In genomic region chr2:66432801-66433694, GRCh38 we compare ENCODE assay signal across 8 cellular contexts. TPM values are rescaled to one million over a fixed set of nuclear protein-coding genes. Genes with fewer than 3 reads are reported as not detected.
DNase-seq lines count a peak whose midpoint lies in the region; ATAC-seq and TF ChIP-seq lines count a peak whose summit lies in the region.

No MANE protein-coding gene starts in this region.

- no peaks in the 10 kb centered on the region for H3K4me1 ChIP-seq in SJCRH30
- peaks cover 0 to 8% (median 5%) of the 10 kb centered on the region in 3 donors for H3K4me1 ChIP-seq in skeletal muscle tissue (ENCODE audit: control insufficient read depth in 3 of 3, insufficient read depth in 3 of 3, low read length in 3 of 3)

- H3K27me3 ChIP-seq in SJCRH30 (no peaks in the 10 kb centered on the region), dorsolateral prefrontal cortex (peaks cover 0 to 31% (median 9%) of the 10 kb centered on the region in 45 donors), skeletal muscle tissue (ENCODE audit: control insufficient read depth in 3 of 3, insufficient read depth in 3 of 3, low read length in 3 of 3) (peaks cover 0 to 4% (median 0%) of the 10 kb centered on the region in 3 donors)

- H3K36me3 ChIP-seq in SJCRH30 = no peaks in the 10 kb centered on the region
- H3K36me3 ChIP-seq in skeletal muscle tissue (ENCODE audit: control insufficient read depth in 3 of 3, insufficient read depth in 3 of 3, low read length in 3 of 3) = peaks cover 0 to under 1% (median 0%) of the 10 kb centered on the region in 3 donors

- H3K4me3 ChIP-seq in SJCRH30 (peak overlapping the region; percentile 74), dorsolateral prefrontal cortex (peak overlapping the region; percentile 53 to 93 (median 77)), skeletal muscle tissue (ENCODE audit: low read length in 3 of 3) (peak overlapping the region; percentile 77 to 96 (median 91))

- intact Hi-C loops in dorsolateral prefrontal cortex (cut with DNase I) = loop anchor here (5.0 to 10.0 kb wide), 5 partner anchors 64 to 1602 kb away; partner anchors contain the start of gene SPRED2 (in 1 of the 2)

- peak overlapping the region; percentile 65 for H3K27ac ChIP-seq in SJCRH30
- peak overlapping the region; percentile 51 to 97 (median 91) for H3K27ac ChIP-seq in dorsolateral prefrontal cortex
- peak overlapping the region; percentile 93 for H3K27ac ChIP-seq in skeletal muscle tissue (ENCODE audit: low read depth, low read length)

- ATAC-seq in HG03354 (IDR thresholded peaks at IDR 0.05; ENCODE audit: poor library complexity, severe bottlenecking, unreplicated experiment) (no peak), HG02885 (IDR thresholded peaks at IDR 0.05; ENCODE audit: poor library complexity, unreplicated experiment) (no peak)

- no peaks in the 10 kb centered on the region for H3K9me3 ChIP-seq in SJCRH30 (replicated peaks)
- H3K9me3 ChIP-seq in skeletal muscle tissue (ENCODE audit: control insufficient read depth in 3 of 3, low read length in 3 of 3) = no peaks in the 10 kb centered on the region

- peak overlapping the region; percentile 88 to 98 (median 98) for H3K9ac ChIP-seq in skeletal muscle tissue (ENCODE audit: low read depth in 1 of 3, low read length in 3 of 3)

- peak in 39 of 56 donors; percentile 10 to 67 (median 30) for TF ChIP-seq CTCF in dorsolateral prefrontal cortex (IDR thresholded peaks at IDR 0.05 in 54 of 56, conservative IDR thresholded peaks at IDR 0.05 in 2 of 56; ENCODE audit: low read depth in 1 of 56, partially characterized antibody in 56 of 56)

- DNase-seq in DMS79 treated with DMSO at 0.1 percent for 48 hours (lab: John Stamatoyannopoulos, UW) = peak; percentile 95
- peak; percentile 88 for DNase-seq in MV-4-11 (lab: John Stamatoyannopoulos, UW)
- peak; percentile 95 to 97 for DNase-seq in SJCRH30
- DNase-seq in dorsolateral prefrontal cortex = peak; percentile 81 to 96 (median 92)
- peak; percentile 92 for DNase-seq in kidney glomerular epithelial cell (lab: John Stamatoyannopoulos, UW)

RNA-seq across cellular contexts. Expression of gene MEIS1, which starts 1.9 kb away (rescaled TPM):
- total RNA-seq in SJCRH30 (2014; rRNA removed; shearing (Covaris generic)) = 14.3 and 14.7 TPM in 2 replicates
- total RNA-seq in dorsolateral prefrontal cortex = 10 to 100 TPM in 112 of 120 experiments, 1 to 10 TPM in 8; 6.7 to 51.0 (median 18.0) TPM
- total RNA-seq in skeletal muscle tissue = 13.6 TPM
